8 cellular contexts compared by ENCODE assay signal in genomic region chr12:50734409-50735263, GRCh38. TPM values are rescaled to one million over a fixed set of nuclear protein-coding genes. Genes with fewer than 3 reads are reported as not detected.
DNase-seq lines count a peak whose midpoint lies in the region; ATAC-seq and TF ChIP-seq lines count a peak whose summit lies in the region.

No MANE protein-coding gene starts in this region.

- H3K9me3 Mint-ChIP-seq in mesothelial cell of epicardium = no peaks in the 10 kb centered on the region

- peaks cover 60% of the 10 kb centered on the region for H3K36me3 Mint-ChIP-seq in mesothelial cell of epicardium

- H3K27ac Mint-ChIP-seq in mesothelial cell of epicardium = no peak overlapping the region

- peak; percentile 22 for DNase-seq in AG10803 (ENCODE audit: low read depth)
- DNase-seq in GM12865 (ENCODE audit: low read depth) = peak; percentile 43
- peak; percentile 60 for DNase-seq in OCI-M1 (lab: John Stamatoyannopoulos, UW)
- peak in 2 of 10 donors; percentile 29 to 59 for DNase-seq in dorsolateral prefrontal cortex
- no peak for DNase-seq in mesothelial cell of epicardium (ENCODE audit: low spot score in 2 of 2, unreplicated experiment in 2 of 2)
- no peak for DNase-seq in sciatic nerve (ENCODE audit: low spot score)
- no peak for DNase-seq in suprapubic skin (ENCODE audit: low spot score in 2 of 2)
- no peak for DNase-seq in putamen (ENCODE audit: low spot score)

- no peaks in the 10 kb centered on the region for H3K9me3 ChIP-seq in suprapubic skin

- no peaks in the 10 kb centered on the region for H3K27me3 Mint-ChIP-seq in mesothelial cell of epicardium (ENCODE audit: low read depth)

- H3K4me3 ChIP-seq in AG10803 (ENCODE audit: low read length) = no peak overlapping the region
- H3K4me3 ChIP-seq in GM12865 (ENCODE audit: low read depth, low read length) = no peak overlapping the region
- peak overlapping the region in 4 of 59 donors; percentile 4 to 32 (median 18) for H3K4me3 ChIP-seq in dorsolateral prefrontal cortex
- no peak overlapping the region for H3K4me3 ChIP-seq in suprapubic skin

- intact Hi-C loops in dorsolateral prefrontal cortex (cut with DNase I) = loop anchor here (2.0 to 5.0 kb wide), 2 partner anchors 227 to 230 kb away; partner anchors contain the start of gene DIP2B (in 1 of the 2)
- intact Hi-C loops in sciatic nerve (cut with DNase I) = loop anchor here (5.0 kb wide), 1 partner anchor 232 kb away; the partner anchor contains the start of gene DIP2B

- ATAC-seq in sciatic nerve = no peak

- H3K36me3 ChIP-seq in suprapubic skin = peaks cover 97% of the 10 kb centered on the region

- H3K27me3 ChIP-seq in dorsolateral prefrontal cortex (no peaks in the 10 kb centered on the region), suprapubic skin (no peaks in the 10 kb centered on the region)

- H3K4me1 Mint-ChIP-seq in mesothelial cell of epicardium = peaks cover 16% of the 10 kb centered on the region

- WGBS in suprapubic skin = 82% methylated on average over 10 of the region's 10 CpGs

- TF ChIP-seq POLR2A in suprapubic skin (IDR thresholded peaks at IDR 0.05) = no peak

- no peak for TF ChIP-seq EP300 in suprapubic skin (IDR thresholded peaks at IDR 0.05)

- no peaks in the 10 kb centered on the region for H3K4me1 ChIP-seq in suprapubic skin

- H3K27ac ChIP-seq in dorsolateral prefrontal cortex = peak overlapping the region in 46 of 59 donors; percentile 2 to 79 (median 56)
- no peak overlapping the region for H3K27ac ChIP-seq in suprapubic skin

- H3K4me3 Mint-ChIP-seq in mesothelial cell of epicardium = no peak overlapping the region

- TF ChIP-seq CTCF in AG10803 (conservative IDR thresholded peaks at IDR 0.05; ENCODE audit: low read length) (peak; percentile 74), GM12865 (IDR thresholded peaks at IDR 0.05; ENCODE audit: insufficient read depth, low read depth, low read length, missing control alignments) (peak; percentile 64), dorsolateral prefrontal cortex (IDR thresholded peaks at IDR 0.05 in 54 of 56, conservative IDR thresholded peaks at IDR 0.05 in 2 of 56; ENCODE audit: low read depth in 1 of 56, partially characterized antibody in 56 of 56) (peak in 55 of 56 donors; percentile 40 to 81 (median 66)), mesothelial cell of epicardium (IDR thresholded peaks at IDR 0.05; ENCODE audit: unreplicated experiment) (peak; percentile 40), suprapubic skin (IDR thresholded peaks at IDR 0.05) (peak in 1 of 2 donors; percentile 16)

RNA-seq across cellular contexts. Expression of gene ATF1, which starts 29.3 kb away (rescaled TPM):
- 10 to 100 TPM; 11.9 to 34.8 (median 20.5) TPM for total RNA-seq in dorsolateral prefrontal cortex
- 25.6 to 30.5 TPM (median 27.9 TPM) in 3 replicates for total RNA-seq in mesothelial cell of epicardium
- 44.2 TPM for total RNA-seq in sciatic nerve
- 10 to 100 TPM; 14.8 to 32.6 (median 18.8) TPM for total RNA-seq in suprapubic skin

Comparison
In these comparisons a context has a peak if more than half of its experiments do, and no peak if none do; other contexts are left out.
1. DNase-seq: peak in AG10803 (single experiment), GM12865 (single experiment) and OCI-M1 (single experiment); none in mesothelial cell of epicardium (0 of 2), sciatic nerve (single experiment), suprapubic skin (0 of 2) and putamen (single experiment).